ENCODE assay signal across 15 cellular contexts in genomic region chr4:114385195-114385985, GRCh38.
DNase-seq lines count a peak whose midpoint lies in the region; ATAC-seq and TF ChIP-seq lines count a peak whose summit lies in the region.
"Had no signal": no experiment of that assay in that cellular context is flagged by ENCODE, and none has a peak within 500 bp of the region (broad histone marks: within the 10 kb centered on the region; RNA-seq: fewer than 3 reads in every experiment).

No MANE protein-coding gene starts in this region.

- DNase-seq in GM12865 (ENCODE audit: low read depth) (peak; percentile 71), NOMO-1 (lab: John Stamatoyannopoulos, UW; ENCODE audit: unreplicated experiment in 2 of 2) (peak; percentile 73 to 85), HuH-7 (ENCODE audit: low spot score) (no peak), DMS 273 treated with DMSO at 0.1 percent for 48 hours (lab: John Stamatoyannopoulos, UW) (no peak), SK-N-DZ (ENCODE audit: low spot score) (no peak)
- no peak for DNase-seq in activated naive CD4-positive, alpha-beta T cell treated with anti-CD3 and anti-CD28 coated beads, Interleukin-2, amount 10 ng/mL, durations not matched to agents 7 days and 5 days
- DNase-seq: activated naive CD8-positive, alpha-beta T cell treated with anti-CD3 and anti-CD28 coated beads for 36 hours; lower lobe of right lung; NCI-H748 treated with DMSO at 0.1 percent for 48 hours; Peyer's patch; retina; spleen had no signal

- no peaks in the 10 kb centered on the region for H3K36me3 Mint-ChIP-seq in activated naive CD4-positive, alpha-beta T cell treated with anti-CD3 and anti-CD28 coated beads, Interleukin-2, amount 10 ng/mL, durations not matched to agents 7 days and 5 days
- H3K36me3 Mint-ChIP-seq: activated naive CD8-positive, alpha-beta T cell treated with anti-CD3 and anti-CD28 coated beads for 36 hours had no signal

- H3K4me1 Mint-ChIP-seq in activated naive CD4-positive, alpha-beta T cell treated with anti-CD3 and anti-CD28 coated beads, Interleukin-2, amount 10 ng/mL, durations not matched to agents 7 days and 5 days, result no peaks in the 10 kb centered on the region
- H3K4me1 Mint-ChIP-seq: activated naive CD8-positive, alpha-beta T cell treated with anti-CD3 and anti-CD28 coated beads for 36 hours had no signal

- no peak for TF ChIP-seq CTCF in GM12865 (IDR thresholded peaks at IDR 0.05; ENCODE audit: insufficient read depth, low read depth, low read length, missing control alignments)

- H3K9me3 Mint-ChIP-seq in activated naive CD4-positive, alpha-beta T cell treated with anti-CD3 and anti-CD28 coated beads, Interleukin-2, amount 10 ng/mL, durations not matched to agents 7 days and 5 days, result no peaks in the 10 kb centered on the region
- H3K9me3 Mint-ChIP-seq: activated naive CD8-positive, alpha-beta T cell treated with anti-CD3 and anti-CD28 coated beads for 36 hours had no signal

- H3K4me3 Mint-ChIP-seq in activated naive CD4-positive, alpha-beta T cell treated with anti-CD3 and anti-CD28 coated beads, Interleukin-2, amount 10 ng/mL, durations not matched to agents 7 days and 5 days, result no peak overlapping the region
- H3K4me3 Mint-ChIP-seq: activated naive CD8-positive, alpha-beta T cell treated with anti-CD3 and anti-CD28 coated beads for 36 hours had no signal

- H3K27ac Mint-ChIP-seq in activated naive CD4-positive, alpha-beta T cell treated with anti-CD3 and anti-CD28 coated beads, Interleukin-2, amount 10 ng/mL, durations not matched to agents 7 days and 5 days, result no peak overlapping the region
- H3K27ac Mint-ChIP-seq: activated naive CD8-positive, alpha-beta T cell treated with anti-CD3 and anti-CD28 coated beads for 36 hours had no signal

- no peak overlapping the region for H3K4me3 ChIP-seq in GM12865 (ENCODE audit: low read depth, low read length)
- H3K4me3 ChIP-seq: lower lobe of right lung, Peyer's patch, spleen, vagina had no signal

- peaks cover 3% of the 10 kb centered on the region for H3K27me3 Mint-ChIP-seq in activated naive CD4-positive, alpha-beta T cell treated with anti-CD3 and anti-CD28 coated beads, Interleukin-2, amount 10 ng/mL, durations not matched to agents 7 days and 5 days

- CTCF ChIA-PET in activated naive CD4-positive, alpha-beta T cell treated with anti-CD3 and anti-CD28 coated beads, Interleukin-2, amount 10 ng/mL, durations not matched to agents 7 days and 5 days (lab: Charles Lee), result interaction anchor here (0.6 to 1.3 kb wide), 5 partner anchors 271 to 1281 kb away, joined by 3 to 4 read pairs (median 3); no protein-coding TSS in a partner anchor

- ATAC-seq in GM21526 (IDR thresholded peaks at IDR 0.05; ENCODE audit: low FRiP score, unreplicated experiment), result peak; percentile 50
- peak; percentile 54 for ATAC-seq in HG03280 (IDR thresholded peaks at IDR 0.05; ENCODE audit: unreplicated experiment)
- ATAC-seq: lower lobe of right lung had no signal

Comparison
In these comparisons a context has a peak if more than half of its experiments do, and no peak if none do; other contexts are left out.
1. DNase-seq: peak in GM12865 (single experiment) and NOMO-1 (2 of 2); none in activated naive CD4-positive, alpha-beta T cell treated with anti-CD3 and anti-CD28 coated beads, Interleukin-2, amount 10 ng/mL, durations not matched to agents 7 days and 5 days (single experiment), HuH-7 (single experiment), DMS 273 treated with DMSO at 0.1 percent for 48 hours (single experiment) and SK-N-DZ (single experiment).